Comparison of ENCODE assay signal across 12 cellular contexts in genomic region chr11:63489879-63490278, GRCh38. TPM values are rescaled to one million over a fixed set of nuclear protein-coding genes. Genes with fewer than 3 reads are reported as not detected.
DNase-seq lines count a peak whose midpoint lies in the region; ATAC-seq and TF ChIP-seq lines count a peak whose summit lies in the region.
"Had no signal": no experiment of that assay in that cellular context is flagged by ENCODE, and none has a peak within 500 bp of the region (broad histone marks: within the 10 kb centered on the region; RNA-seq: fewer than 3 reads in every experiment).

No MANE protein-coding gene starts in this region.

- H3K4me3 ChIP-seq in adipocyte (ENCODE audit: low read length) (peak overlapping the region; percentile 85), iPS-15b (ENCODE audit: low read depth, low read length) (peak overlapping the region; percentile 70), skeletal muscle cell (ENCODE audit: low read depth, low read length) (no peak overlapping the region)
- H3K4me3 ChIP-seq in effector memory CD4-positive, alpha-beta T cell (ENCODE audit: insufficient read depth, low read depth, low read length, poor library complexity, severe bottlenecking) = no peak overlapping the region

- no peak overlapping the region for H3K27ac Mint-ChIP-seq in activated CD8-positive, alpha-beta T cell treated with anti-CD3 and anti-CD28 coated beads for 36 hours
- H3K27ac Mint-ChIP-seq: activated naive CD8-positive, alpha-beta T cell treated with anti-CD3 and anti-CD28 coated beads, Interleukin-2, amount 10 ng/mL, durations not matched to agents 7 days and 5 days had no signal

- H3K27me3 ChIP-seq in adipocyte (replicated peaks; ENCODE audit: control insufficient read depth, insufficient read depth, low read length) (no peaks in the 10 kb centered on the region), iPS-15b (ENCODE audit: control insufficient read depth, insufficient read depth, low read length) (no peaks in the 10 kb centered on the region)
- H3K27me3 ChIP-seq in effector memory CD4-positive, alpha-beta T cell (replicated peaks; ENCODE audit: control insufficient read depth, insufficient read depth, low read length, poor library complexity, severe bottlenecking) = no peaks in the 10 kb centered on the region

- H3K36me3 ChIP-seq in adipocyte (ENCODE audit: control insufficient read depth, insufficient read depth, low read length, severe bottlenecking) (no peaks in the 10 kb centered on the region), iPS-15b (ENCODE audit: control insufficient read depth, insufficient read depth, low read length) (no peaks in the 10 kb centered on the region)
- no peaks in the 10 kb centered on the region for H3K36me3 ChIP-seq in effector memory CD4-positive, alpha-beta T cell (ENCODE audit: control insufficient read depth, insufficient read depth, low read length)

- H3K9ac ChIP-seq in adipocyte (ENCODE audit: low read length) (peak overlapping the region; percentile 92), iPS-15b (ENCODE audit: low read depth, low read length) (peak overlapping the region; percentile 86)

- TF ChIP-seq CTCF in activated CD8-positive, alpha-beta T cell treated with anti-CD3 and anti-CD28 coated beads for 36 hours (IDR thresholded peaks at IDR 0.05) = no peak

- intact Hi-C loops in activated CD8-positive, alpha-beta T cell treated with anti-CD3 and anti-CD28 coated beads for 36 hours (cut with micrococcal nuclease) = no loop called here

- POLR2A ChIA-PET in activated CD8-positive, alpha-beta T cell treated with anti-CD3 and anti-CD28 coated beads for 36 hours (lab: Charles Lee) = interaction anchor here (1.0 kb wide), 1 partner anchor 205 kb away, joined by 6 read pairs; no protein-coding TSS in a partner anchor

- H3K27ac ChIP-seq in effector memory CD4-positive, alpha-beta T cell (ENCODE audit: insufficient read depth, low read length, poor library complexity, severe bottlenecking) = no peak overlapping the region

- H3K27me3 Mint-ChIP-seq in activated CD8-positive, alpha-beta T cell treated with anti-CD3 and anti-CD28 coated beads for 36 hours = peaks cover 20% of the 10 kb centered on the region

- H3K36me3 Mint-ChIP-seq in activated CD8-positive, alpha-beta T cell treated with anti-CD3 and anti-CD28 coated beads for 36 hours (ENCODE audit: low read depth) = no peaks in the 10 kb centered on the region

- no peak overlapping the region for H3K4me3 Mint-ChIP-seq in activated CD8-positive, alpha-beta T cell treated with anti-CD3 and anti-CD28 coated beads for 36 hours

- H3K4me1 ChIP-seq in adipocyte (ENCODE audit: control insufficient read depth, insufficient read depth, low read length) (peaks cover 30% of the 10 kb centered on the region), iPS-15b (ENCODE audit: control insufficient read depth, insufficient read depth, low read length) (peaks cover 14% of the 10 kb centered on the region)
- peaks cover 8% of the 10 kb centered on the region for H3K4me1 ChIP-seq in effector memory CD4-positive, alpha-beta T cell (ENCODE audit: control insufficient read depth, insufficient read depth, low read length, poor library complexity, severe bottlenecking)

- CTCF ChIA-PET in activated CD8-positive, alpha-beta T cell treated with anti-CD3 and anti-CD28 coated beads for 36 hours (lab: Charles Lee) = interaction anchor here (0.9 to 5.3 kb wide), 2 partner anchors 10 to 149 kb away, joined by 3 to 47 read pairs; no protein-coding TSS in a partner anchor

- peaks cover 14% of the 10 kb centered on the region for H3K9me3 Mint-ChIP-seq in activated CD8-positive, alpha-beta T cell treated with anti-CD3 and anti-CD28 coated beads for 36 hours

- peaks cover 9% of the 10 kb centered on the region for H3K4me1 Mint-ChIP-seq in activated CD8-positive, alpha-beta T cell treated with anti-CD3 and anti-CD28 coated beads for 36 hours (ENCODE audit: low read depth)

- DNase-seq in HT-29 (ENCODE audit: low spot score) (peak; percentile 24), adipocyte (ENCODE audit: low read depth) (peak; percentile 34), skeletal muscle cell (ENCODE audit: low read depth) (peak; percentile 18), NCI-H1105 treated with DMSO at 0.1 percent for 48 hours (lab: John Stamatoyannopoulos, UW) (no peak)
- DNase-seq in effector memory CD4-positive, alpha-beta T cell = no peak
- no peak for DNase-seq in activated CD8-positive, alpha-beta T cell treated with anti-CD3 and anti-CD28 coated beads for 36 hours
- DNase-seq in stimulated activated CD4-positive, alpha-beta T cell treated with anti-CD3 and anti-CD28 coated beads, Interleukin-4, amount 100 ng/mL, for 1 hour = no peak
- DNase-seq: activated naive CD8-positive, alpha-beta T cell treated with anti-CD3 and anti-CD28 coated beads, Interleukin-2, amount 10 ng/mL, durations not matched to agents 7 days and 5 days; IMR-90 had no signal

- H3K9me3 ChIP-seq in adipocyte (ENCODE audit: control insufficient read depth, low read length) (peaks cover 16% of the 10 kb centered on the region), iPS-15b (ENCODE audit: control insufficient read depth, insufficient read depth, low read length) (peaks cover 4% of the 10 kb centered on the region)
- no peaks in the 10 kb centered on the region for H3K9me3 ChIP-seq in effector memory CD4-positive, alpha-beta T cell (ENCODE audit: control insufficient read depth, low read length)

- ATAC-seq in activated CD8-positive, alpha-beta T cell treated with anti-CD3 and anti-CD28 coated beads for 36 hours = no peak

RNA-seq across cellular contexts. Expression of gene PLAAT5, which starts 1.1 kb away (rescaled TPM):
- total RNA-seq in HT-29 (2014; rRNA removed; shearing (Covaris generic)) = 0.21 and 0.79 TPM in 2 replicates
- under 1 TPM; 0.16 to 0.29 TPM for total RNA-seq in activated CD8-positive, alpha-beta T cell treated with anti-CD3 and anti-CD28 coated beads for 36 hours
- total RNA-seq: glomerular endothelial cell, IMR-90, NCI-H460 had no signal

RNA-seq across cellular contexts. Expression of gene LGALS12, which starts 16.0 kb away (rescaled TPM):
- total RNA-seq in HT-29 (2014; rRNA removed; shearing (Covaris generic)) = not detected in 2 replicates
- not detected for total RNA-seq in activated CD8-positive, alpha-beta T cell treated with anti-CD3 and anti-CD28 coated beads for 36 hours
- total RNA-seq: activated naive CD8-positive, alpha-beta T cell treated with anti-CD3 and anti-CD28 coated beads, Interleukin-2, amount 10 ng/mL, durations not matched to agents 7 days and 5 days; glomerular endothelial cell; IMR-90; NCI-H460 had no signal

RNA-seq across cellular contexts. Expression of gene PLAAT4, which starts 46.7 kb away (rescaled TPM):
- 61.8 and 73.6 TPM in 2 replicates for total RNA-seq in HT-29 (2014; rRNA removed; shearing (Covaris generic))
- 10 to 100 TPM; 24.1 to 26.2 TPM for total RNA-seq in activated CD8-positive, alpha-beta T cell treated with anti-CD3 and anti-CD28 coated beads for 36 hours
- total RNA-seq: NCI-H460 had no signal

Comparison
In these comparisons a context has a peak if more than half of its experiments do, and no peak if none do; other contexts are left out.
1. DNase-seq: peak in HT-29 (single experiment), adipocyte (single experiment) and skeletal muscle cell (single experiment); none in NCI-H1105 treated with DMSO at 0.1 percent for 48 hours (single experiment), effector memory CD4-positive, alpha-beta T cell (0 of 3), activated CD8-positive, alpha-beta T cell treated with anti-CD3 and anti-CD28 coated beads for 36 hours (single experiment) and stimulated activated CD4-positive, alpha-beta T cell treated with anti-CD3 and anti-CD28 coated beads, Interleukin-4, amount 100 ng/mL, for 1 hour (single experiment).
2. H3K4me3 ChIP-seq: peak in adipocyte (single experiment) and iPS-15b (single experiment); none in skeletal muscle cell (single experiment) and effector memory CD4-positive, alpha-beta T cell (single experiment).